12 cellular contexts compared by ENCODE assay signal in the genomic region with DNA sequence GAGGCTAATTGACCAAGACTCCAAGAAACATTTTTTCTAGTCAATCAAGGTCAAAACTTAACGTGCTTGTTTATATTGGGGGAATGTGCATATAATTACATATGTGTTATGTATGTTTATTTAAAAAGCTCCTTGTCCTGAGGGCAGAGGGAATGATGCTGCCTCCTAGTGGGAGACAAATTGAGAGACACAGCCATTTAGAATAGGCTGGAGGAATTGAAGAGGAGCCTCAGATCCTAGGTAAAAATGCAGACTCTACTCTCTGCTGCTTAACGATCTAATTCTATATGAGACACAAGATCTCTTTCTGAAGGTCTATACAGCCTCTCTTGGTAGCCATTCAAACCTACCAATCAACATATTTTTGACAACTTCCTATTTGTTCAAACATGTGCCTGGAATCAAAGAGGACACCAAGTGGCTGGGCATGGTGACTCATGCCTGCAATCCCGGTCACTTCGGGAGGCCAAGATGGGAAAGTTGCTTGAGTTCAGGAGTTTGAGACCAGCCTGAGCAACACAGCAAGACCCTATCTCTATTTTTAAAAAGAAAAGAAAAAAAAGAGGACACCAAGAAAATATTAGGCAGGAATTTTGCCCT.
DNase-seq lines count a peak whose midpoint lies in the region; ATAC-seq and TF ChIP-seq lines count a peak whose summit lies in the region.
"Had no signal": no experiment of that assay in that cellular context is flagged by ENCODE, and none has a peak within 500 bp of the region (broad histone marks: within the 10 kb centered on the region; RNA-seq: fewer than 3 reads in every experiment).

No MANE protein-coding gene starts in this region.

- H3K4me1 ChIP-seq in BE2C (no peaks in the 10 kb centered on the region), breast epithelium (peaks cover 0 to 6% of the 10 kb centered on the region in 2 donors), mesendoderm (ENCODE audit: control insufficient read depth, low read depth, low read length) (no peaks in the 10 kb centered on the region)

- H2BK5ac ChIP-seq in mesendoderm (ENCODE audit: low read length), result no peak overlapping the region

- H4K8ac ChIP-seq in mesendoderm (ENCODE audit: low read depth, low read length), result no peak overlapping the region

- H3K18ac ChIP-seq in mesendoderm (ENCODE audit: low read length), result no peak overlapping the region

- TF ChIP-seq CTCF in BE2C (IDR thresholded peaks at IDR 0.05; ENCODE audit: low read depth, low read length) (peak; percentile 34), breast epithelium (IDR thresholded peaks at IDR 0.05) (no peak)
- no peak for TF ChIP-seq CTCF in activated CD8-positive, alpha-beta T cell treated with anti-CD3 and anti-CD28 coated beads for 36 hours (IDR thresholded peaks at IDR 0.05)

- H2AK5ac ChIP-seq in mesendoderm (ENCODE audit: low read length), result no peak overlapping the region

- H3K27ac ChIP-seq in breast epithelium, result peak overlapping the region; percentile 31 to 56
- H3K27ac ChIP-seq in mesendoderm (ENCODE audit: low read depth, low read length), result no peak overlapping the region
- H3K27ac ChIP-seq: cardiac muscle cell, HL-60 had no signal

- H3K36me3 ChIP-seq in BE2C (no peaks in the 10 kb centered on the region), breast epithelium (no peaks in the 10 kb centered on the region), mesendoderm (ENCODE audit: control insufficient read depth, insufficient read depth, low read length) (no peaks in the 10 kb centered on the region)
- H3K36me3 ChIP-seq: cardiac muscle cell had no signal

- H3K9me3 Mint-ChIP-seq in activated CD8-positive, alpha-beta T cell treated with anti-CD3 and anti-CD28 coated beads for 36 hours, result no peaks in the 10 kb centered on the region

- CTCF ChIA-PET in activated CD8-positive, alpha-beta T cell treated with anti-CD3 and anti-CD28 coated beads for 36 hours (lab: Charles Lee), result interaction anchor here (0.7 to 2.9 kb wide), 4 partner anchors 22 to 198 kb away, joined by 3 to 13 read pairs (median 3); no protein-coding TSS in a partner anchor

- no peak overlapping the region for H4K5ac ChIP-seq in mesendoderm (ENCODE audit: low read length)

- no peak overlapping the region for H3K4ac ChIP-seq in mesendoderm (ENCODE audit: low read depth, low read length)

- no peaks in the 10 kb centered on the region for H3K4me1 Mint-ChIP-seq in activated CD8-positive, alpha-beta T cell treated with anti-CD3 and anti-CD28 coated beads for 36 hours (ENCODE audit: low read depth)

- H3K27me3 ChIP-seq in BE2C (no peaks in the 10 kb centered on the region), breast epithelium (no peaks in the 10 kb centered on the region), mesendoderm (ENCODE audit: insufficient read depth, low read length, poor library complexity) (no peaks in the 10 kb centered on the region)

- no peaks in the 10 kb centered on the region for H3K36me3 Mint-ChIP-seq in activated CD8-positive, alpha-beta T cell treated with anti-CD3 and anti-CD28 coated beads for 36 hours (ENCODE audit: low read depth)

- no peak overlapping the region for H3K4me3 ChIP-seq in BE2C (ENCODE audit: low read depth, low read length)
- H3K4me3 ChIP-seq in breast epithelium, result no peak overlapping the region
- H3K4me3 ChIP-seq in mesendoderm (ENCODE audit: low read length), result no peak overlapping the region
- H3K4me3 ChIP-seq: cardiac muscle cell had no signal

- intact Hi-C loops in breast epithelium (cut with DNase I; ENCODE audit: low total_unique reads), result loop anchor here (5.0 kb wide), 1 partner anchor 101 kb away; no protein-coding TSS in a partner anchor
- intact Hi-C loops in activated CD8-positive, alpha-beta T cell treated with anti-CD3 and anti-CD28 coated beads for 36 hours (cut with micrococcal nuclease), result no loop called here

- no peaks in the 10 kb centered on the region for H3K27me3 Mint-ChIP-seq in activated CD8-positive, alpha-beta T cell treated with anti-CD3 and anti-CD28 coated beads for 36 hours

- no peak overlapping the region for H3K27ac Mint-ChIP-seq in activated CD8-positive, alpha-beta T cell treated with anti-CD3 and anti-CD28 coated beads for 36 hours

- WGBS in mesendoderm (ENCODE audit: extremely low coverage, insufficient coverage, low lambda C conversion rate), result no CpG with 5 or more reads among the region's 4 CpGs

- H3K23ac ChIP-seq in mesendoderm (ENCODE audit: low read length), result no peak overlapping the region

- no peaks in the 10 kb centered on the region for H3K9me3 ChIP-seq in BE2C
- no peaks in the 10 kb centered on the region for H3K9me3 ChIP-seq in breast epithelium

- no peak overlapping the region for H2BK15ac ChIP-seq in mesendoderm (replicated peaks; ENCODE audit: low read depth)

- no peak overlapping the region for H2BK120ac ChIP-seq in mesendoderm (ENCODE audit: low read depth, low read length)

- POLR2A ChIA-PET in activated CD8-positive, alpha-beta T cell treated with anti-CD3 and anti-CD28 coated beads for 36 hours (lab: Charles Lee), result interaction anchor here (0.6 kb wide), 1 partner anchor 473 kb away, joined by 3 read pairs; no protein-coding TSS in a partner anchor

- no peaks in the 10 kb centered on the region for H3K79me2 ChIP-seq in mesendoderm (ENCODE audit: control insufficient read depth, insufficient read depth, low read length)

- H3K4me2 ChIP-seq in mesendoderm (ENCODE audit: low read length), result no peak overlapping the region

- H3K9ac ChIP-seq in mesendoderm (ENCODE audit: low read length), result no peak overlapping the region

- no peak for ATAC-seq in activated CD8-positive, alpha-beta T cell treated with anti-CD3 and anti-CD28 coated beads for 36 hours

- DNase-seq in BE2C, result no peak
- DNase-seq in HT1080 (ENCODE audit: low read depth), result peak; percentile 20
- DNase-seq in breast epithelium (ENCODE audit: low spot score in 2 of 2), result no peak
- DNase-seq in mesendoderm, result peak; percentile 43
- DNase-seq in nucleus accumbens (lab: John Stamatoyannopoulos, UW), result no peak
- no peak for DNase-seq in activated CD8-positive, alpha-beta memory T cell treated with anti-CD3 and anti-CD28 coated beads, Interleukin-2, amount 50 U/mL, for 48 hours
- DNase-seq in activated CD8-positive, alpha-beta T cell treated with anti-CD3 and anti-CD28 coated beads for 36 hours, result no peak
- no peak for DNase-seq in kidney glomerular epithelial cell (lab: John Stamatoyannopoulos, UW)
- DNase-seq: activated CD4-positive, alpha-beta T cell treated with anti-CD3 and anti-CD28 coated beads for 48 hours; NCI-H82 had no signal

- TF ChIP-seq POLR2A in breast epithelium (IDR thresholded peaks at IDR 0.05), result no peak

- no peak overlapping the region for H3K4me3 Mint-ChIP-seq in activated CD8-positive, alpha-beta T cell treated with anti-CD3 and anti-CD28 coated beads for 36 hours

- no peak overlapping the region for H3K56ac ChIP-seq in mesendoderm (ENCODE audit: low read length)

- H3K79me1 ChIP-seq in mesendoderm (ENCODE audit: low read length), result no peaks in the 10 kb centered on the region

Comparison
In these comparisons a context has a peak if more than half of its experiments do, and no peak if none do; other contexts are left out.
1. DNase-seq: peak in HT1080 (single experiment) and mesendoderm (single experiment); none in BE2C (single experiment), breast epithelium (0 of 2), nucleus accumbens (0 of 56), activated CD8-positive, alpha-beta memory T cell treated with anti-CD3 and anti-CD28 coated beads, Interleukin-2, amount 50 U/mL, for 48 hours (single experiment), activated CD8-positive, alpha-beta T cell treated with anti-CD3 and anti-CD28 coated beads for 36 hours (single experiment) and kidney glomerular epithelial cell (single experiment).